10 cellular contexts compared by ENCODE assay signal in genomic region chr14:52960627-52961026, GRCh38. TPM values are rescaled to one million over a fixed set of nuclear protein-coding genes. Genes with fewer than 3 reads are reported as not detected.
DNase-seq lines count a peak whose midpoint lies in the region; ATAC-seq and TF ChIP-seq lines count a peak whose summit lies in the region.
"Had no signal": no experiment of that assay in that cellular context is flagged by ENCODE, and none has a peak within 500 bp of the region (broad histone marks: within the 10 kb centered on the region; RNA-seq: fewer than 3 reads in every experiment).

No MANE protein-coding gene starts in this region.

- peak overlapping the region; percentile 7 for H3K27ac Mint-ChIP-seq in activated CD4-positive, alpha-beta T cell treated with anti-CD3 and anti-CD28 coated beads, Interleukin-2, amount 10 ng/mL, durations not matched to agents 7 days and 5 days
- H3K27ac Mint-ChIP-seq in T-helper 17 cell: peak overlapping the region; percentile 85

- POLR2A ChIA-PET in activated CD4-positive, alpha-beta T cell treated with anti-CD3 and anti-CD28 coated beads, Interleukin-2, amount 10 ng/mL, durations not matched to agents 7 days and 5 days (lab: Charles Lee): no interaction called here

- H3K9me3 ChIP-seq in T-helper 17 cell (ENCODE audit: control insufficient read depth, low read length, poor library complexity, severe bottlenecking) (no peaks in the 10 kb centered on the region), left lung (no peaks in the 10 kb centered on the region), thoracic aorta (no peaks in the 10 kb centered on the region)

- H3K9me3 Mint-ChIP-seq in activated CD4-positive, alpha-beta T cell treated with anti-CD3 and anti-CD28 coated beads, Interleukin-2, amount 10 ng/mL, durations not matched to agents 7 days and 5 days: no peaks in the 10 kb centered on the region

- H3K4me1 ChIP-seq in left lung: peaks cover 3 to 14% of the 10 kb centered on the region in 2 donors
- H3K4me1 ChIP-seq in thoracic aorta (ENCODE audit: control insufficient read depth in 1 of 2, low read depth in 2 of 2): peaks cover 5 to 18% of the 10 kb centered on the region in 2 donors

- no peaks in the 10 kb centered on the region for H3K36me3 ChIP-seq in left lung
- no peaks in the 10 kb centered on the region for H3K36me3 ChIP-seq in thoracic aorta

- CTCF ChIA-PET in activated CD4-positive, alpha-beta T cell treated with anti-CD3 and anti-CD28 coated beads, Interleukin-2, amount 10 ng/mL, durations not matched to agents 7 days and 5 days (lab: Charles Lee): interaction anchor here (0.7 to 1.3 kb wide), 2 partner anchors 16 to 19 kb away, joined by 3 to 4 read pairs; no protein-coding TSS in a partner anchor

- peaks cover 6% of the 10 kb centered on the region for H3K4me1 Mint-ChIP-seq in activated CD4-positive, alpha-beta T cell treated with anti-CD3 and anti-CD28 coated beads, Interleukin-2, amount 10 ng/mL, durations not matched to agents 7 days and 5 days
- peaks cover 19% of the 10 kb centered on the region for H3K4me1 Mint-ChIP-seq in T-helper 17 cell

- TF ChIP-seq CTCF in left lung (IDR thresholded peaks at IDR 0.05): no peak
- no peak for TF ChIP-seq CTCF in thoracic aorta (IDR thresholded peaks at IDR 0.05)

- H3K4me3 ChIP-seq in left lung (no peak overlapping the region), thoracic aorta (no peak overlapping the region)
- H3K4me3 ChIP-seq: SK-N-MC, skin epidermis had no signal

- H3K27me3 Mint-ChIP-seq in activated CD4-positive, alpha-beta T cell treated with anti-CD3 and anti-CD28 coated beads, Interleukin-2, amount 10 ng/mL, durations not matched to agents 7 days and 5 days: no peaks in the 10 kb centered on the region
- H3K27me3 Mint-ChIP-seq in T-helper 17 cell: no peaks in the 10 kb centered on the region

- ATAC-seq in T-helper 17 cell (peak; percentile 89), left lung (peak; percentile 77), thoracic aorta (ENCODE audit: insufficient number of reproducible peaks, low FRiP score, low read depth) (no peak), HG03432 (IDR thresholded peaks at IDR 0.05; ENCODE audit: unreplicated experiment) (no peak)

- no peak overlapping the region for H3K4me3 Mint-ChIP-seq in activated CD4-positive, alpha-beta T cell treated with anti-CD3 and anti-CD28 coated beads, Interleukin-2, amount 10 ng/mL, durations not matched to agents 7 days and 5 days
- peak overlapping the region; percentile 13 for H3K4me3 Mint-ChIP-seq in T-helper 17 cell

- intact Hi-C loops in left lung (cut with DNase I): loop anchor here in 1 of 2 donors (5.0 to 10.0 kb wide), 2 partner anchors 94 to 138 kb away; no protein-coding TSS in a partner anchor

- H3K27ac ChIP-seq in left lung (peak overlapping the region in 1 of 2 donors; percentile 45), thoracic aorta (peak overlapping the region; percentile 43 to 68)
- H3K27ac ChIP-seq: SK-N-MC had no signal

- no peak for DNase-seq in activated CD4-positive, alpha-beta T cell treated with anti-CD3 and anti-CD28 coated beads, Interleukin-2, amount 10 ng/mL, durations not matched to agents 7 days and 5 days
- DNase-seq in activated CD4-positive, alpha-beta T cell treated with anti-CD3 and anti-CD28 coated beads for 1 hour: no peak
- DNase-seq in T-helper 17 cell (peak in 2 of 3 donors; percentile 11 to 13), left lung (no peak), thoracic aorta (ENCODE audit: low spot score) (no peak), NCI-H1048 (lab: John Stamatoyannopoulos, UW) (no peak), Ammon's horn (ENCODE audit: low spot score) (no peak)

- H3K27me3 ChIP-seq in left lung: no peaks in the 10 kb centered on the region
- H3K27me3 ChIP-seq in thoracic aorta (replicated peaks; ENCODE audit: insufficient read depth): no peaks in the 10 kb centered on the region

- no peaks in the 10 kb centered on the region for H3K36me3 Mint-ChIP-seq in activated CD4-positive, alpha-beta T cell treated with anti-CD3 and anti-CD28 coated beads, Interleukin-2, amount 10 ng/mL, durations not matched to agents 7 days and 5 days (ENCODE audit: low read depth)
- H3K36me3 Mint-ChIP-seq in T-helper 17 cell (ENCODE audit: low read depth): no peaks in the 10 kb centered on the region

RNA-seq across cellular contexts. Expression of gene FERMT2, which starts 9.8 kb away (rescaled TPM):
- under 1 TPM; 0.25 to 0.40 TPM for total RNA-seq in activated CD4-positive, alpha-beta T cell treated with anti-CD3 and anti-CD28 coated beads, Interleukin-2, amount 10 ng/mL, durations not matched to agents 7 days and 5 days
- total RNA-seq in T-helper 17 cell (1 to 10 TPM in 1 of 2 donors, under 1 TPM in 1; 0.78 to 3.6 TPM), left lung (10 to 100 TPM; 93.4 to 98.8 TPM), thoracic aorta (100 to 1,000 TPM; 197 to 225 TPM)

Comparison
In these comparisons a context has a peak if more than half of its experiments do, and no peak if none do; other contexts are left out.
1. DNase-seq: peak in T-helper 17 cell (2 of 3); none in activated CD4-positive, alpha-beta T cell treated with anti-CD3 and anti-CD28 coated beads, Interleukin-2, amount 10 ng/mL, durations not matched to agents 7 days and 5 days (single experiment), activated CD4-positive, alpha-beta T cell treated with anti-CD3 and anti-CD28 coated beads for 1 hour (single experiment), left lung (0 of 2), thoracic aorta (single experiment), NCI-H1048 (single experiment) and Ammon's horn (single experiment).
2. ATAC-seq: peak in T-helper 17 cell (single experiment) and left lung (single experiment); none in thoracic aorta (single experiment) and HG03432 (single experiment).
3. RNA of gene FERMT2, which starts 9.8 kb away (total RNA-seq): 197 to 225 TPM in thoracic aorta and 93.4 to 98.8 TPM in left lung; 0.78 to 3.6 TPM in T-helper 17 cell and 0.25 to 0.40 TPM in activated CD4-positive, alpha-beta T cell treated with anti-CD3 and anti-CD28 coated beads, Interleukin-2, amount 10 ng/mL, durations not matched to agents 7 days and 5 days; every median in the first group is over 10 times any median in the second.